In genomic region chr5:76457685-76458491, GRCh38 we compare ENCODE assay signal across 22 cellular contexts. TPM values are rescaled to one million over a fixed set of nuclear protein-coding genes. Genes with fewer than 3 reads are reported as not detected.
DNase-seq lines count a peak whose midpoint lies in the region; ATAC-seq, FAIRE-seq and TF ChIP-seq lines count a peak whose summit lies in the region.
"Had no signal": no experiment of that assay in that cellular context is flagged by ENCODE, and none has a peak within 500 bp of the region (broad histone marks: within the 10 kb centered on the region; RNA-seq: fewer than 3 reads in every experiment).

No MANE protein-coding gene starts in this region.

- intact Hi-C loops in pancreas (cut with DNase I), result no loop called here

- 45 to 46% methylated on average over 4 of the region's 4 CpGs for WGBS in pancreas, 2 donors

- H3K27ac Mint-ChIP-seq in GM23338, result no peak overlapping the region; the same call in 1 of the 2 replicates
- H3K27ac Mint-ChIP-seq: nephron progenitor cell had no signal

- no peaks in the 10 kb centered on the region for H3K9me2 ChIP-seq in GM23338 (ENCODE audit: insufficient read depth)

- H3K4me1 ChIP-seq in GM23338 (ENCODE audit: insufficient read depth), result peaks cover 26% of the 10 kb centered on the region
- H3K4me1 ChIP-seq in pancreas, result peaks cover 23 to 38% (median 25%) of the 10 kb centered on the region in 3 donors
- H3K4me1 ChIP-seq: left ventricle myocardium inferior, right atrium auricular region, vagina had no signal

- H3K27me3 ChIP-seq in GM23338 (ENCODE audit: insufficient read depth) (no peaks in the 10 kb centered on the region), pancreas (no peaks in the 10 kb centered on the region)
- H3K27me3 ChIP-seq: right atrium auricular region, vagina had no signal

- no peaks in the 10 kb centered on the region for H3K36me3 ChIP-seq in GM23338 (ENCODE audit: insufficient read depth)
- H3K36me3 ChIP-seq in pancreas, result no peaks in the 10 kb centered on the region
- H3K36me3 ChIP-seq: left ventricle myocardium inferior, right atrium auricular region, vagina had no signal

- peaks cover 26% of the 10 kb centered on the region for H3K79me2 ChIP-seq in GM23338 (replicated peaks; ENCODE audit: insufficient read depth)

- no peak for TF ChIP-seq POLR2A in erythroblast (IDR thresholded peaks at IDR 0.05; ENCODE audit: low read length)

- no peak overlapping the region for H2AFZ ChIP-seq in GM23338
- H2AFZ ChIP-seq: GM23248 had no signal

- peaks cover 13% of the 10 kb centered on the region; the same call in 1 of the 3 replicates for H3K36me3 Mint-ChIP-seq in GM23338 (ENCODE audit: low read depth)

- no peak overlapping the region for H3K4me3 Mint-ChIP-seq in GM23338
- H3K4me3 Mint-ChIP-seq: activated naive CD4-positive, alpha-beta T cell treated with anti-CD3 and anti-CD28 coated beads, Interleukin-2, amount 50 U/mL, for 24 hours; nephron progenitor cell had no signal

- no peaks in the 10 kb centered on the region for H3F3A ChIP-seq in GM23338 (replicated peaks; ENCODE audit: low read depth)

- H3K4me3 ChIP-seq in GM23338, result no peak overlapping the region
- H3K4me3 ChIP-seq in pancreas, result no peak overlapping the region
- H3K4me3 ChIP-seq: GM23248, left ventricle myocardium inferior, right atrium auricular region, vagina had no signal

- peaks cover 33% of the 10 kb centered on the region for H3K4me1 Mint-ChIP-seq in GM23338

- H3K4me2 ChIP-seq in GM23338, result no peak overlapping the region

- H3K9me3 ChIP-seq in pancreas, result no peaks in the 10 kb centered on the region
- H3K9me3 ChIP-seq: left ventricle myocardium inferior, right atrium auricular region, vagina had no signal

- no peaks in the 10 kb centered on the region; the same call in 1 of the 2 replicates for H4K20me1 ChIP-seq in GM23338 (replicated peaks; ENCODE audit: insufficient read depth)

- H3K9me3 Mint-ChIP-seq in GM23338, result no peaks in the 10 kb centered on the region
- H3K9me3 Mint-ChIP-seq: activated naive CD4-positive, alpha-beta T cell treated with anti-CD3 and anti-CD28 coated beads, Interleukin-2, amount 50 U/mL, for 24 hours; nephron progenitor cell had no signal

- no peaks in the 10 kb centered on the region for H3K27me3 Mint-ChIP-seq in GM23338 (ENCODE audit: insufficient read depth, low read depth, poor library complexity)
- H3K27me3 Mint-ChIP-seq: activated naive CD4-positive, alpha-beta T cell treated with anti-CD3 and anti-CD28 coated beads, Interleukin-2, amount 50 U/mL, for 24 hours had no signal

- FAIRE-seq in pancreas (lab: Jason Lieb, UNC), result no peak
- FAIRE-seq: endothelial cell of umbilical vein had no signal

- no peak for TF ChIP-seq CTCF in GM23338 (conservative IDR thresholded peaks at IDR 0.05; ENCODE audit: low read depth in 2 of 2)
- no peak for TF ChIP-seq CTCF in pancreas (IDR thresholded peaks at IDR 0.05)

- H3K27ac ChIP-seq in GM23338 (ENCODE audit: low read depth) (no peak overlapping the region), pancreas (peak overlapping the region in 2 of 4 donors; percentile 46 to 57)
- H3K27ac ChIP-seq: C4-2B, GM23248, left ventricle myocardium inferior, right atrium auricular region, vagina had no signal

- DNase-seq in GM23338 (ENCODE audit: low spot score), result peak; percentile 40
- peak; percentile 12 to 21 for DNase-seq in erythroblast (lab: John Stamatoyannopoulos, UW)
- DNase-seq in pancreas, result peak in 2 of 6 donors; percentile 18 to 22
- no peak for DNase-seq in NCI-H2171 treated with DMSO at 0.1 percent for 48 hours (lab: John Stamatoyannopoulos, UW)
- DNase-seq in middle frontal gyrus (ENCODE audit: extremely low spot score, low spot score), result no peak
- DNase-seq: caudate nucleus; GDM1; glutamatergic neuron; GM23248; KG1; left ventricle myocardium inferior; NCI-H187 treated with DMSO at 0.1 percent for 48 hours; NCI-H82; nephron progenitor cell; stimulated activated CD4-positive, alpha-beta T cell treated with anti-CD3 and anti-CD28 coated beads, Interleukin-4, amount 100 ng/mL, for 24 hours had no signal

- peak; percentile 68 for ATAC-seq in GM23338
- ATAC-seq in SK-N-SH treated with all-trans-retinoic acid at 6 μM for 48 hours, result peak; percentile 70
- peak; percentile 82 to 87 (median 84) for ATAC-seq in pancreas
- no peak for ATAC-seq in GM21619 (IDR thresholded peaks at IDR 0.05; ENCODE audit: unreplicated experiment)

TF ChIP-seq in SK-N-SH treated with all-trans-retinoic acid at 6 μM for 48 hours, 23 proteins besides CTCF, POLR2A, EP300 and RAD21 (continues in another document):
- TF ChIP-seq ESRRG (CRISPR knock-in tag; IDR thresholded peaks at IDR 0.05) (0 out of 2 replicates have a peak, but pooled peaks have one; percentile 7), ARNTL (CRISPR knock-in tag; IDR thresholded peaks at IDR 0.05; ENCODE audit: borderline replicate concordance, low read depth) (no peak), RARB (CRISPR knock-in tag; IDR thresholded peaks at IDR 0.05) (no peak), ZFP30 (CRISPR knock-in tag; IDR thresholded peaks at IDR 0.05) (no peak), PPARA (CRISPR knock-in tag; IDR thresholded peaks at IDR 0.05; ENCODE audit: borderline replicate concordance) (no peak), ZC3H10 (CRISPR knock-in tag; IDR thresholded peaks at IDR 0.05) (no peak), CREB5 (CRISPR knock-in tag; IDR thresholded peaks at IDR 0.05; ENCODE audit: low read depth) (peak; percentile 32), CSRNP3 (CRISPR knock-in tag; IDR thresholded peaks at IDR 0.05) (0 out of 2 replicates have a peak, but pooled peaks have one; percentile 14), TSHZ2 (CRISPR knock-in tag; IDR thresholded peaks at IDR 0.05) (peak; percentile 59; the same call in 1 of the 2 replicates), POU6F1 (CRISPR knock-in tag; IDR thresholded peaks at IDR 0.05; ENCODE audit: borderline replicate concordance, low read depth) (no peak), CSDC2 (CRISPR knock-in tag; IDR thresholded peaks at IDR 0.05) (peak; percentile 18; the same call in 1 of the 2 replicates)

RNA-seq across cellular contexts. Expression of gene IQGAP2, which starts 54.8 kb away (rescaled TPM):
- total RNA-seq in GM23338 (2014; rRNA removed; shearing (Covaris generic)), result 55.8 and 86.5 TPM in 2 replicates
- polyA plus RNA-seq in GM23338 (2016; fragmentation: Nextera tagmentation; extraction: Ambion mirVana) (57.3 and 60.0 TPM in 2 replicates), pancreas (10 to 100 TPM; 14.4 to 36.8 TPM)
- total RNA-seq in pancreas, result 10 to 100 TPM; 32.1 to 54.0 (median 37.3) TPM
- total RNA-seq: GM23248 had no signal

Comparison
In these comparisons a context has a peak if more than half of its experiments do, and no peak if none do; other contexts are left out.
1. DNase-seq: peak in GM23338 (single experiment) and erythroblast (2 of 2); none in NCI-H2171 treated with DMSO at 0.1 percent for 48 hours (single experiment) and middle frontal gyrus (single experiment).